In the genomic region with DNA sequence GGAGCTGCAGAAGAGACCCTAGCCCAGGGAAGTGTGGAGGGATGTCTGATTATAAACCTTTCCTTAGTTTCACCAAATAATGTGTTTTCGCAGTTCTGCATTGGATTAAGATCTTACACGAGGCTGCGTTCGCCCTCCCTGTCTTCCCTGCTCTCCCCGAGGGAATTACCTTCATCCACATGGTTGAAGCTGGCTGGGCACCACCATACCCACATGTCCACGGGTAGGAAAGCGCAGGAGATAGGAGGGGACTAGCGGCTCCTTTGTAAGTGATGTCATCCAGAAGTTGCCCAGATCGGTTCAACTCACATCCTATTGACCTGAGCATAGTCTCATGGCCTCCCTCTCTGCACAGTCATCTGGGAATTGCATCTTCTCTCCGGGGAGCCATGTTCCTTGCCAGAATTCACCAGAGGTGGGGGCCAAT, we compare ENCODE assay signal across 8 cellular contexts. TPM values are rescaled to one million over a fixed set of nuclear protein-coding genes. Genes with fewer than 3 reads are reported as not detected.
DNase-seq lines count a peak whose midpoint lies in the region; ATAC-seq and TF ChIP-seq lines count a peak whose summit lies in the region.

No MANE protein-coding gene starts in this region.

- H3K4me1 ChIP-seq in iPS-18a (ENCODE audit: control insufficient read depth, low read depth, low read length): peaks cover 8% of the 10 kb centered on the region
- H3K4me1 ChIP-seq in skeletal muscle satellite cell (ENCODE audit: control insufficient read depth, insufficient read depth, low read length): peaks cover 28% of the 10 kb centered on the region

- H3K9me3 ChIP-seq in iPS-18a (ENCODE audit: control insufficient read depth, low read depth, low read length): no peaks in the 10 kb centered on the region
- H3K9me3 ChIP-seq in skeletal muscle satellite cell (replicated peaks; ENCODE audit: low read length): no peaks in the 10 kb centered on the region

- CTCF ChIA-PET in AG04449 (lab: Yijun Ruan, JAX): interaction anchor here (0.6 to 4.0 kb wide), 5 partner anchors 10 to 356 kb away, joined by 3 to 23 read pairs (median 4); no protein-coding TSS in a partner anchor

- no peak for ATAC-seq in HG03442 (IDR thresholded peaks at IDR 0.05; ENCODE audit: unreplicated experiment)

- no peaks in the 10 kb centered on the region for H3K27me3 ChIP-seq in GM06990 (replicated peaks; ENCODE audit: control insufficient read depth, insufficient read depth, low read length)
- H3K27me3 ChIP-seq in iPS-18a (ENCODE audit: control insufficient read depth, insufficient read depth, low read length): peaks cover 23% of the 10 kb centered on the region
- H3K27me3 ChIP-seq in skeletal muscle satellite cell (ENCODE audit: control insufficient read depth, insufficient read depth, low read length): no peaks in the 10 kb centered on the region

- H3K9ac ChIP-seq in iPS-18a (ENCODE audit: low read length) (peak overlapping the region; percentile 72), skeletal muscle satellite cell (ENCODE audit: low read depth, low read length) (peak overlapping the region; percentile 93)

- POLR2A ChIA-PET in AG04449 (lab: Yijun Ruan, JAX): interaction anchor here (1.0 kb wide), 1 partner anchor 11 kb away, joined by 3 read pairs; no protein-coding TSS in a partner anchor

- H3K4me3 ChIP-seq in AG04449 (ENCODE audit: low read depth, low read length) (peak overlapping the region; percentile 83), GM06990 (replicated peaks; ENCODE audit: low read depth, low read length) (peak overlapping the region; percentile 95), iPS-18a (ENCODE audit: low read length) (peak overlapping the region; percentile 85), skeletal muscle satellite cell (ENCODE audit: low read length) (peak overlapping the region; percentile 95)

- H3K36me3 ChIP-seq in GM06990 (ENCODE audit: control insufficient read depth, insufficient read depth, low read length): peaks cover 2% of the 10 kb centered on the region; the same call in 1 of the 2 replicates
- H3K36me3 ChIP-seq in iPS-18a (ENCODE audit: control insufficient read depth, low read depth, low read length): no peaks in the 10 kb centered on the region
- peaks cover 28% of the 10 kb centered on the region for H3K36me3 ChIP-seq in skeletal muscle satellite cell (ENCODE audit: insufficient read depth, low read length)

- no peak overlapping the region for H3K27ac ChIP-seq in iPS-18a (ENCODE audit: low read length)

- no peak for DNase-seq in AG04449 (ENCODE audit: low read depth, low spot score)
- DNase-seq in GM06990 (ENCODE audit: extremely low read depth, insufficient read length): peak; percentile 11
- DNase-seq in NCI-H510A (lab: John Stamatoyannopoulos, UW): peak; percentile 36
- DNase-seq in amniotic epithelial cell (ENCODE audit: low read depth): peak; percentile 70
- DNase-seq in DMS114 treated with DMSO at 0.1 percent for 48 hours (lab: John Stamatoyannopoulos, UW; ENCODE audit: unreplicated experiment): no peak

- peak overlapping the region; percentile 89 for H3K4me2 ChIP-seq in skeletal muscle satellite cell (ENCODE audit: low read length)

- no peak for TF ChIP-seq CTCF in AG04449 (IDR thresholded peaks at IDR 0.05; ENCODE audit: insufficient read depth, low read length, missing control alignments)
- TF ChIP-seq CTCF in GM06990 (IDR thresholded peaks at IDR 0.05; ENCODE audit: insufficient read depth, low read length, poor library complexity, severe bottlenecking): no peak

RNA-seq across cellular contexts. Expression of a gene that starts 1.1 kb away (rescaled TPM):
- total RNA-seq in skeletal muscle satellite cell (2012; rRNA removed): 39.5 and 53.2 TPM in 2 replicates

RNA-seq across cellular contexts. Expression of a gene that starts 49.6 kb away (rescaled TPM):
- total RNA-seq in skeletal muscle satellite cell (2012; rRNA removed): 8.1 and 9.2 TPM in 2 replicates

RNA-seq across cellular contexts. Expression of a gene that starts 59.2 kb away (rescaled TPM):
- total RNA-seq in skeletal muscle satellite cell (2012; rRNA removed): 23.8 and 26.9 TPM in 2 replicates

Comparison
In these comparisons a context has a peak if more than half of its experiments do, and no peak if none do; other contexts are left out.
1. DNase-seq: peak in GM06990 (single experiment), NCI-H510A (single experiment) and amniotic epithelial cell (single experiment); none in AG04449 (single experiment) and DMS114 treated with DMSO at 0.1 percent for 48 hours (single experiment).
2. Peak in every context shown above with its lines, with median percentiles within 50 percentile points of each other: H3K4me3 ChIP-seq.